In the genomic region with DNA sequence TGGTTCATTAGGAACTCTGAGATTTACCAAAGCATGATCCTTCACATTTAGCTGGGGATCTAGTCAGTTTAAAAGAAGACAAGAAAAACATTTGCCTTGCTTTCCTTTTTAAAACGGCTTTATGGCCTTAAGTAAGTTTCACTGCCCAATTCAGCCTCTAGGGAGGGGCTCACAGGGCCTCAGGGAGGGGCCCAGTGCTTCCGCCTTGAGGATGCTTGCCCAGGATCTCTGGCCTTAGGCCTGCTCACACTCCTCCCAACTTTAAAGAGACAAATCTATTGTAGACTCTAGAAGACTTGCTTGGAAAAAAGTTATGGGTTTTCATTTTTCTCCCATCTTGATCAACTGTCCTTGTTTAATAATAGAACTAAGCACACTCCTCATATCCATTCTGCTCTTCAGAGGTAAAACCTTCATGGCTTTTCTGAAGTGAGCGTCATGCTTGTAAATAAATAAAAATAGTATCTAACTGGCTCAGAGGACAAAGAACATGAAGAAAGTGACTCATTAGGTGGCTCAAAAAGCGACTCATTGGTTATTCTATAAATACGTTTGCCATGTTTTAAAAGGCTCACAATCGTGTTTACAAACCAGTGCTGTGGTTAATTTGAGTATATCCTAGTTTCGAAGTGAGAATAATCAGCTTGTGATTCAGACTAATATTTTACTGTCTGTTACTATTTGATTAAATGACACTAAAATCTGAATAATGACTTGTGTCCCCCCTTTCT, we compare ENCODE assay signal across 7 cellular contexts. TPM values are rescaled to one million over a fixed set of nuclear protein-coding genes. Genes with fewer than 3 reads are reported as not detected.
A peak's percentile ranks its signal among the peaks of the same experiment; 100 is the strongest.
DNase-seq lines count a peak whose midpoint lies in the region; ATAC-seq and TF ChIP-seq lines count a peak whose summit lies in the region.

No MANE protein-coding gene starts in this region.

- DNase-seq in dorsolateral prefrontal cortex (no peak), NCI-H1930 (lab: John Stamatoyannopoulos, UW) (no peak), NCI-H146 (lab: John Stamatoyannopoulos, UW) (no peak)

- H3K27ac ChIP-seq in dorsolateral prefrontal cortex (peak overlapping the region in 45 of 59 donors; percentile 1 to 85 (median 46)), skin epidermis (peak overlapping the region in 12 of 21 experiments; percentile 4 to 74 (median 66))

- TF ChIP-seq CTCF in dorsolateral prefrontal cortex (IDR thresholded peaks at IDR 0.05 in 54 of 56, conservative IDR thresholded peaks at IDR 0.05 in 2 of 56; ENCODE audit: low read depth in 1 of 56, partially characterized antibody in 56 of 56): no peak

- peak; percentile 65 for ATAC-seq in GM18907 (IDR thresholded peaks at IDR 0.05; ENCODE audit: unreplicated experiment)
- peak; percentile 49 for ATAC-seq in HG02981 (IDR thresholded peaks at IDR 0.05; ENCODE audit: unreplicated experiment)
- ATAC-seq in GM21526 (IDR thresholded peaks at IDR 0.05; ENCODE audit: low FRiP score, unreplicated experiment): no peak

- intact Hi-C loops in dorsolateral prefrontal cortex (cut with DNase I): loop anchor here in 1 of 2 donors (10.0 kb wide), 1 partner anchor 115 kb away; a partner anchor contains a TSS

- H3K4me3 ChIP-seq in dorsolateral prefrontal cortex (no peak overlapping the region), skin epidermis (no peak overlapping the region)

- no peaks in the 10 kb centered on the region for H3K27me3 ChIP-seq in dorsolateral prefrontal cortex

RNA-seq across cellular contexts. Expression of a gene that starts 13.7 kb away (rescaled TPM):
- 10 to 100 TPM; 33.2 to 82.3 (median 62.6) TPM for total RNA-seq in dorsolateral prefrontal cortex
